8 cellular contexts compared by ENCODE assay signal in the genomic region with DNA sequence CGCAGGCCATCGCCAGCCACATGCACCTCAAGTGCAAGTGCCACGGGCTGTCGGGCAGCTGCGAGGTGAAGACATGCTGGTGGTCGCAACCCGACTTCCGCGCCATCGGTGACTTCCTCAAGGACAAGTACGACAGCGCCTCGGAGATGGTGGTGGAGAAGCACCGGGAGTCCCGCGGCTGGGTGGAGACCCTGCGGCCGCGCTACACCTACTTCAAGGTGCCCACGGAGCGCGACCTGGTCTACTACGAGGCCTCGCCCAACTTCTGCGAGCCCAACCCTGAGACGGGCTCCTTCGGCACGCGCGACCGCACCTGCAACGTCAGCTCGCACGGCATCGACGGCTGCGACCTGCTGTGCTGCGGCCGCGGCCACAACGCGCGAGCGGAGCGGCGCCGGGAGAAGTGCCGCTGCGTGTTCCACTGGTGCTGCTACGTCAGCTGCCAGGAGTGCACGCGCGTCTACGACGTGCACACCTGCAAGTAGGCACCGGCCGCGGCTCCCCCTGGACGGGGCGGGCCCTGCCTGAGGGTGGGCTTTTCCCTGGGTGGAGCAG. TPM values are rescaled to one million over a fixed set of nuclear protein-coding genes. Genes with fewer than 3 reads are reported as not detected.
A peak's percentile ranks its signal among the peaks of the same experiment; 100 is the strongest.
DNase-seq lines count a peak whose midpoint lies in the region; ATAC-seq, FAIRE-seq and TF ChIP-seq lines count a peak whose summit lies in the region.

No MANE protein-coding gene starts in this region.

- peak in 4 of 5 experiments; percentile 44 to 79 (median 70) for DNase-seq in T-helper 2 cell
- DNase-seq in T-helper 2 cell treated with Interferon-gamma antibody and Interleukin-4, amounts not matched to agents 5 μg/mL and 100 μg/mL, for 36 hours (ENCODE audit: low spot score): no peak
- peak; percentile 28 for DNase-seq in activated T-helper 2 cell treated with anti-CD3 and anti-CD28 coated beads, Interferon-gamma antibody, Interleukin-2, Interleukin-4, amounts not matched to agents 10 μg/mL and 5 μg/mL and 100 μg/mL, durations not matched to agents 14 hours and 24 hours and 36 hours (ENCODE audit: low spot score)
- DNase-seq in keratinocyte (ENCODE audit: low read depth, low spot score): no peak
- DNase-seq in GM13976 (ENCODE audit: low spot score): no peak
- no peak for DNase-seq in HT-29 (ENCODE audit: low spot score)

- H3K4me3 Mint-ChIP-seq in T-helper 2 cell treated with Interferon-gamma antibody and Interleukin-4, amounts not matched to agents 5 μg/mL and 100 μg/mL, for 36 hours: no peak overlapping the region
- peak overlapping the region; percentile 67 for H3K4me3 Mint-ChIP-seq in activated T-helper 2 cell treated with anti-CD3 and anti-CD28 coated beads, Interferon-gamma antibody, Interleukin-2, Interleukin-4, amounts not matched to agents 10 μg/mL and 5 μg/mL and 100 μg/mL, durations not matched to agents 14 hours and 24 hours and 36 hours (ENCODE audit: low read depth)

- no peaks in the 10 kb centered on the region for H3K79me2 ChIP-seq in keratinocyte (ENCODE audit: control insufficient read depth, insufficient read depth, low read length)

- peaks cover 50% of the 10 kb centered on the region for H3K27me3 Mint-ChIP-seq in T-helper 2 cell treated with Interferon-gamma antibody and Interleukin-4, amounts not matched to agents 5 μg/mL and 100 μg/mL, for 36 hours (ENCODE audit: low read depth)
- peaks cover 41% of the 10 kb centered on the region for H3K27me3 Mint-ChIP-seq in activated T-helper 2 cell treated with anti-CD3 and anti-CD28 coated beads, Interferon-gamma antibody, Interleukin-2, Interleukin-4, amounts not matched to agents 10 μg/mL and 5 μg/mL and 100 μg/mL, durations not matched to agents 14 hours and 24 hours and 36 hours (ENCODE audit: low read depth)

- H3K4me3 ChIP-seq in keratinocyte (ENCODE audit: control insufficient read depth in 2 of 3, extremely low read depth in 1 of 3, insufficient read depth in 2 of 3, low read depth in 1 of 3, low read length in 3 of 3): peak overlapping the region in 2 of 3 experiments; percentile 18 to 26
- peak overlapping the region; percentile 29 for H3K4me3 ChIP-seq in thymus (ENCODE audit: low read length)

- no peak for FAIRE-seq in keratinocyte (lab: Jason Lieb, UNC)

- no peak for ATAC-seq in GM18505 (IDR thresholded peaks at IDR 0.05; ENCODE audit: unreplicated experiment)

- in situ Hi-C loops in GM13976 (cut with MboI; ENCODE audit: low sequenced_read_pairs, unreplicated experiment): no loop called here

- H3K9me3 ChIP-seq in keratinocyte (ENCODE audit: control insufficient read depth, low read depth, low read length) (no peaks in the 10 kb centered on the region), thymus (ENCODE audit: control insufficient read depth) (peaks cover 3% of the 10 kb centered on the region)

- H3K36me3 ChIP-seq in keratinocyte (ENCODE audit: control insufficient read depth in 2 of 2, extremely low read depth in 1 of 2, insufficient read depth in 2 of 2, low read length in 2 of 2) (no peaks in the 10 kb centered on the region), thymus (ENCODE audit: control insufficient read depth, insufficient read depth) (no peaks in the 10 kb centered on the region)

- peaks cover 47% of the 10 kb centered on the region for H3K27me3 ChIP-seq in keratinocyte (ENCODE audit: control insufficient read depth, extremely low read depth, insufficient read depth, low read length)
- H3K27me3 ChIP-seq in thymus (ENCODE audit: control insufficient read depth, insufficient read depth): peaks cover 40% of the 10 kb centered on the region

- H3K4me1 ChIP-seq in keratinocyte (ENCODE audit: control insufficient read depth, extremely low read depth, insufficient read depth, low read length) (peaks cover 3% of the 10 kb centered on the region), thymus (ENCODE audit: control insufficient read depth, insufficient read depth, low read length) (peaks cover 4% of the 10 kb centered on the region)

- no peaks in the 10 kb centered on the region for H3K9me1 ChIP-seq in keratinocyte (ENCODE audit: control insufficient read depth, extremely low read depth, insufficient read depth, low read length)

- no peaks in the 10 kb centered on the region for H3K9me3 Mint-ChIP-seq in T-helper 2 cell treated with Interferon-gamma antibody and Interleukin-4, amounts not matched to agents 5 μg/mL and 100 μg/mL, for 36 hours
- no peaks in the 10 kb centered on the region for H3K9me3 Mint-ChIP-seq in activated T-helper 2 cell treated with anti-CD3 and anti-CD28 coated beads, Interferon-gamma antibody, Interleukin-2, Interleukin-4, amounts not matched to agents 10 μg/mL and 5 μg/mL and 100 μg/mL, durations not matched to agents 14 hours and 24 hours and 36 hours

- WGBS in thymus: 13% methylated on average over 60 of the region's 60 CpGs

- no peak for TF ChIP-seq POLR2A in GM18505 (IDR thresholded peaks at IDR 0.05; ENCODE audit: borderline replicate concordance, extremely low read depth, insufficient read depth, insufficient read length)

- peak overlapping the region; percentile 51 for H3K4me2 ChIP-seq in keratinocyte (ENCODE audit: control insufficient read depth, extremely low read depth, insufficient read depth, low read depth, low read length)

- H3K4me1 Mint-ChIP-seq in T-helper 2 cell treated with Interferon-gamma antibody and Interleukin-4, amounts not matched to agents 5 μg/mL and 100 μg/mL, for 36 hours (ENCODE audit: low read depth): peaks cover 3% of the 10 kb centered on the region
- peaks cover 3% of the 10 kb centered on the region for H3K4me1 Mint-ChIP-seq in activated T-helper 2 cell treated with anti-CD3 and anti-CD28 coated beads, Interferon-gamma antibody, Interleukin-2, Interleukin-4, amounts not matched to agents 10 μg/mL and 5 μg/mL and 100 μg/mL, durations not matched to agents 14 hours and 24 hours and 36 hours (ENCODE audit: low read depth)

- no peak overlapping the region for H3K9ac ChIP-seq in keratinocyte (ENCODE audit: control insufficient read depth, extremely low read depth, insufficient read depth, low read length)

- H3K36me3 Mint-ChIP-seq in T-helper 2 cell treated with Interferon-gamma antibody and Interleukin-4, amounts not matched to agents 5 μg/mL and 100 μg/mL, for 36 hours (ENCODE audit: low read depth): no peaks in the 10 kb centered on the region
- no peaks in the 10 kb centered on the region for H3K36me3 Mint-ChIP-seq in activated T-helper 2 cell treated with anti-CD3 and anti-CD28 coated beads, Interferon-gamma antibody, Interleukin-2, Interleukin-4, amounts not matched to agents 10 μg/mL and 5 μg/mL and 100 μg/mL, durations not matched to agents 14 hours and 24 hours and 36 hours (ENCODE audit: low read depth)

- no peak overlapping the region for H3K27ac ChIP-seq in keratinocyte (ENCODE audit: control insufficient read depth, insufficient read depth, low read length)
- no peak overlapping the region for H3K27ac ChIP-seq in thymus (ENCODE audit: low read depth)

- peak overlapping the region; percentile 46 for H2AFZ ChIP-seq in keratinocyte (ENCODE audit: control insufficient read depth, low read length)

- no peak overlapping the region for H3K27ac Mint-ChIP-seq in T-helper 2 cell treated with Interferon-gamma antibody and Interleukin-4, amounts not matched to agents 5 μg/mL and 100 μg/mL, for 36 hours
- H3K27ac Mint-ChIP-seq in activated T-helper 2 cell treated with anti-CD3 and anti-CD28 coated beads, Interferon-gamma antibody, Interleukin-2, Interleukin-4, amounts not matched to agents 10 μg/mL and 5 μg/mL and 100 μg/mL, durations not matched to agents 14 hours and 24 hours and 36 hours: no peak overlapping the region

- intact Hi-C loops in activated T-helper 2 cell treated with anti-CD3 and anti-CD28 coated beads, Interferon-gamma antibody, Interleukin-2, Interleukin-4, amounts not matched to agents 10 μg/mL and 5 μg/mL and 100 μg/mL, durations not matched to agents 14 hours and 24 hours and 36 hours (cut with micrococcal nuclease): no loop called here

- TF ChIP-seq CTCF in keratinocyte (optimal IDR thresholded peaks at IDR 0.05 in 1 of 3, IDR thresholded peaks at IDR 0.05 in 1 of 3, conservative IDR thresholded peaks at IDR 0.05 in 1 of 3; ENCODE audit: extremely low read depth in 1 of 3, insufficient read depth in 2 of 3, low read length in 3 of 3) (no peak), GM13976 (IDR thresholded peaks at IDR 0.05; ENCODE audit: borderline replicate concordance, control extremely low read depth, extremely low read depth, insufficient read depth, missing control alignments) (no peak)

- H4K20me1 ChIP-seq in keratinocyte (ENCODE audit: control insufficient read depth, extremely low read depth, insufficient read depth, low read length): no peaks in the 10 kb centered on the region

- dilution Hi-C loops in keratinocyte (cut with MboI; ENCODE audit: extremely low pct_ligation_motif_present, low sequenced_read_pairs): no loop called here

RNA-seq across cellular contexts. Expression of a gene that starts 23.4 kb away (rescaled TPM):
- 409 and 410 TPM in 2 replicates for total RNA-seq in activated T-helper 2 cell treated with anti-CD3 and anti-CD28 coated beads, Interferon-gamma antibody, Interleukin-2, Interleukin-4, amounts not matched to agents 10 μg/mL and 5 μg/mL and 100 μg/mL, durations not matched to agents 14 hours and 24 hours and 36 hours
- 295 to 451 TPM (median 325 TPM) in 3 replicates for polyA plus RNA-seq in keratinocyte
- polyA plus RNA-seq in keratinocyte (2011; ENCODE audit: low read depth): 343 TPM
- polyA plus RNA-seq in keratinocyte (2011; cell fraction: cytosol; rRNA removed): 346 and 552 TPM in 2 replicates
- polyA plus RNA-seq in keratinocyte (2011; cell fraction: nucleus; rRNA removed): 224 and 326 TPM in 2 replicates
- 371 and 391 TPM in 2 replicates for polyA plus RNA-seq in keratinocyte (2012; ENCODE audit: low replicate concordance)
- 457 to 846 TPM (median 598 TPM) in 3 replicates for polyA minus RNA-seq in keratinocyte
- polyA minus RNA-seq in keratinocyte (2011; cell fraction: cytosol; rRNA and poly(A)+ RNA removed): 776 TPM
- 151 and 170 TPM in 2 replicates for polyA minus RNA-seq in keratinocyte (2011; cell fraction: nucleus; rRNA and poly(A)+ RNA removed)
- 227 TPM for polyA plus RNA-seq in thymus
- 387 and 400 TPM in 2 replicates for total RNA-seq in HT-29 (2014; rRNA removed; shearing (Covaris generic))

RNA-seq across cellular contexts. Expression of a gene that starts 44.1 kb away (rescaled TPM):
- 23.9 and 24.5 TPM in 2 replicates for total RNA-seq in activated T-helper 2 cell treated with anti-CD3 and anti-CD28 coated beads, Interferon-gamma antibody, Interleukin-2, Interleukin-4, amounts not matched to agents 10 μg/mL and 5 μg/mL and 100 μg/mL, durations not matched to agents 14 hours and 24 hours and 36 hours
- 8.2 to 11.9 TPM (median 10.0 TPM) in 3 replicates for polyA plus RNA-seq in keratinocyte
- polyA plus RNA-seq in keratinocyte (2011; ENCODE audit: low read depth): 8.0 TPM
- polyA plus RNA-seq in keratinocyte (2011; cell fraction: cytosol; rRNA removed): 4.4 and 10.2 TPM in 2 replicates
- 21.2 and 27.6 TPM in 2 replicates for polyA plus RNA-seq in keratinocyte (2011; cell fraction: nucleus; rRNA removed)
- 12.5 and 16.4 TPM in 2 replicates for polyA plus RNA-seq in keratinocyte (2012; ENCODE audit: low replicate concordance)
- 0.99 to 7.7 TPM (median 1.2 TPM) in 3 replicates for polyA minus RNA-seq in keratinocyte
- polyA minus RNA-seq in keratinocyte (2011; cell fraction: cytosol; rRNA and poly(A)+ RNA removed): 7.7 TPM
- 2.4 and 2.8 TPM in 2 replicates for polyA minus RNA-seq in keratinocyte (2011; cell fraction: nucleus; rRNA and poly(A)+ RNA removed)
- 26.1 TPM for polyA plus RNA-seq in thymus
- total RNA-seq in HT-29 (2014; rRNA removed; shearing (Covaris generic)): 30.3 and 38.4 TPM in 2 replicates

RNA-seq across cellular contexts. Expression of a gene that starts 50.0 kb away (rescaled TPM):
- total RNA-seq in activated T-helper 2 cell treated with anti-CD3 and anti-CD28 coated beads, Interferon-gamma antibody, Interleukin-2, Interleukin-4, amounts not matched to agents 10 μg/mL and 5 μg/mL and 100 μg/mL, durations not matched to agents 14 hours and 24 hours and 36 hours: 47.3 and 53.6 TPM in 2 replicates
- polyA plus RNA-seq in keratinocyte: 28.4 to 53.7 TPM (median 49.3 TPM) in 3 replicates
- polyA plus RNA-seq in keratinocyte (2011; ENCODE audit: low read depth): 23.9 TPM
- polyA plus RNA-seq in keratinocyte (2011; cell fraction: cytosol; rRNA removed): 22.0 and 52.1 TPM in 2 replicates
- polyA plus RNA-seq in keratinocyte (2011; cell fraction: nucleus; rRNA removed): 47.4 and 62.3 TPM in 2 replicates
- polyA plus RNA-seq in keratinocyte (2012; ENCODE audit: low replicate concordance): 34.4 and 51.8 TPM in 2 replicates
- polyA minus RNA-seq in keratinocyte: 19.2 to 36.3 TPM (median 26.1 TPM) in 3 replicates
- 48.9 TPM for polyA minus RNA-seq in keratinocyte (2011; cell fraction: cytosol; rRNA and poly(A)+ RNA removed)
- polyA minus RNA-seq in keratinocyte (2011; cell fraction: nucleus; rRNA and poly(A)+ RNA removed): 9.9 and 18.3 TPM in 2 replicates
- 96.7 TPM for polyA plus RNA-seq in thymus
- 158 and 201 TPM in 2 replicates for total RNA-seq in HT-29 (2014; rRNA removed; shearing (Covaris generic))

RNA-seq across cellular contexts. Expression of a gene that starts 52.3 kb away (rescaled TPM):
- total RNA-seq in activated T-helper 2 cell treated with anti-CD3 and anti-CD28 coated beads, Interferon-gamma antibody, Interleukin-2, Interleukin-4, amounts not matched to agents 10 μg/mL and 5 μg/mL and 100 μg/mL, durations not matched to agents 14 hours and 24 hours and 36 hours: not detected in 2 replicates
- 0.07 to 0.15 TPM (median 0.07 TPM) in 3 replicates for polyA plus RNA-seq in keratinocyte
- not detected for polyA plus RNA-seq in keratinocyte (2011; ENCODE audit: low read depth)
- polyA plus RNA-seq in keratinocyte (2011; cell fraction: cytosol; rRNA removed): 0.02 and 0.16 TPM in 2 replicates
- 0.19 and 0.35 TPM in 2 replicates for polyA plus RNA-seq in keratinocyte (2011; cell fraction: nucleus; rRNA removed)
- polyA plus RNA-seq in keratinocyte (2012; ENCODE audit: low replicate concordance): 0.08 TPM in 1 of 2 replicates, not detected in the other
- 0.06 to 0.13 TPM in 2 of 3 replicates, not detected in the other for polyA minus RNA-seq in keratinocyte
- not detected for polyA minus RNA-seq in keratinocyte (2011; cell fraction: cytosol; rRNA and poly(A)+ RNA removed)
- 0.32 TPM in 1 of 2 replicates, not detected in the other for polyA minus RNA-seq in keratinocyte (2011; cell fraction: nucleus; rRNA and poly(A)+ RNA removed)
- polyA plus RNA-seq in thymus: 0.02 TPM
- total RNA-seq in HT-29 (2014; rRNA removed; shearing (Covaris generic)): not detected in 2 replicates

Comparison
In these comparisons a context has a peak if more than half of its experiments do, and no peak if none do; other contexts are left out.
1. DNase-seq: peak in T-helper 2 cell (4 of 5) and activated T-helper 2 cell treated with anti-CD3 and anti-CD28 coated beads, Interferon-gamma antibody, Interleukin-2, Interleukin-4, amounts not matched to agents 10 μg/mL and 5 μg/mL and 100 μg/mL, durations not matched to agents 14 hours and 24 hours and 36 hours (single experiment); none in T-helper 2 cell treated with Interferon-gamma antibody and Interleukin-4, amounts not matched to agents 5 μg/mL and 100 μg/mL, for 36 hours (single experiment), keratinocyte (single experiment), GM13976 (single experiment) and HT-29 (single experiment).